In the genomic region with DNA sequence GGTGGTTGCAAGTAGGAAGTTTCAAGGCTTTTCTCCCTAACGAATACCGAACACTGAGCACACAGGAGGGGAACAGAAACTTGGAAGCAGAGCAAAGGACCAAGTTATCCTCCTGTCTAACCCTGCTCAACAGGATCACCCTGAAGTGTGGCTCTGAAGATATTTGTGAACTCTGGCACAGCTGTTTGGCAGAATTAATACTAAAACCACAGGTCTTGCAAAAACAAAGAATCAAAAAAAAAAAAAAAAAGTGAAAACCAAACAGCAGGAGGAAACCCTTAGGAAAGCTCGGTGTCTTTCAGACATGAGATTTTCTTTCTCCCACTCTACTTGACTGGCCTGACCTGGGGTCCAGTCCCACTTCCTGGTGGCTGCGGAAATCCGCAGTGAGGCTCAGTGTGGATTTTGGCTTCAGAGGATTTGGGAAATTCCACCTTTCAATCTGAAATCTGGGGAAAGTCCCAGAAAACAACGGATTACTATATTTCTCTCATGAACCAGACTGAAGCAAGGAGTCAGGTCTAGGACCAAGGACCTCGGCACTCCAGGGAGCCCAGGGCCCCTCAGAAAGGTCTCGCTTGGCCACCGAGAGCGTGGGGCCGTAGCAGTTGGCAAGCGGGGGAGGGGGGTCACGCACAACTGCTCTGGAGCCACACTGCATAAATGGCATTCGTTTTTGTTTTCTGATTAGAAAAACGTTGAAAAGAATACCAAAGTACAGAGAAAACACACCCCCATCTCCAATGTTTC, we compare ENCODE assay signal across 8 cellular contexts. TPM values are rescaled to one million over a fixed set of nuclear protein-coding genes. Genes with fewer than 3 reads are reported as not detected.
DNase-seq lines count a peak whose midpoint lies in the region; ATAC-seq lines count a peak whose summit lies in the region.

No MANE protein-coding gene starts in this region.

- ATAC-seq in sciatic nerve, result peak; percentile 63

- H3K9me3 ChIP-seq in adipocyte (ENCODE audit: control insufficient read depth, low read length), result no peaks in the 10 kb centered on the region

- H3K4me1 ChIP-seq in adipocyte (ENCODE audit: control insufficient read depth, insufficient read depth, low read length), result peaks cover 15% of the 10 kb centered on the region

- peak overlapping the region; percentile 82 for H3K9ac ChIP-seq in adipocyte (ENCODE audit: low read length)

- intact Hi-C loops in sciatic nerve (cut with DNase I), result no loop called here

- no peaks in the 10 kb centered on the region for H3K27me3 ChIP-seq in adipocyte (replicated peaks; ENCODE audit: control insufficient read depth, insufficient read depth, low read length)

- H3K4me3 ChIP-seq in adipocyte (ENCODE audit: low read length), result peak overlapping the region; percentile 87

- DNase-seq in G401 (ENCODE audit: low spot score), result peak; percentile 44
- DNase-seq in LHCN-M2 (ENCODE audit: low read depth), result peak; percentile 70
- peak; percentile 57 for DNase-seq in adipocyte (ENCODE audit: low read depth)
- peak; percentile 4 to 14 for DNase-seq in hippocampal formation (lab: John Stamatoyannopoulos, UW)
- no peak for DNase-seq in sciatic nerve (ENCODE audit: low spot score)
- DNase-seq in stimulated activated CD4-positive, alpha-beta T cell treated with anti-CD3 and anti-CD28 coated beads, Interleukin-4, amount 100 ng/mL, for 1 hour, result no peak
- DNase-seq in central memory CD4-positive, alpha-beta T cell, result no peak
- DNase-seq in NCI-H1105 (lab: John Stamatoyannopoulos, UW), result no peak

- H3K36me3 ChIP-seq in adipocyte (ENCODE audit: control insufficient read depth, insufficient read depth, low read length, severe bottlenecking), result no peaks in the 10 kb centered on the region

- in situ Hi-C loops in G401 (cut with HindIII; ENCODE audit: low sequenced_read_pairs), result no loop called here

RNA-seq across cellular contexts. Expression of a gene that starts 0.9 kb away (rescaled TPM):
- total RNA-seq in G401 (2014; rRNA removed; shearing (Covaris generic)), result 0.62 and 7.0 TPM in 2 replicates
- 7.8 and 9.9 TPM in 2 replicates for total RNA-seq in LHCN-M2 (2014; rRNA removed)
- polyA plus RNA-seq in LHCN-M2 (2012), result 3.7 TPM
- 6.0 TPM for total RNA-seq in sciatic nerve

RNA-seq across cellular contexts. Expression of a gene that starts 12.3 kb away (rescaled TPM):
- not detected in 2 replicates for total RNA-seq in G401 (2014; rRNA removed; shearing (Covaris generic))
- total RNA-seq in LHCN-M2 (2014; rRNA removed) (13.5 and 14.4 TPM in 2 replicates), sciatic nerve (42.6 TPM)
- polyA plus RNA-seq in LHCN-M2 (2012), result 3.8 TPM

RNA-seq across cellular contexts. Expression of a gene that starts 53.2 kb away (rescaled TPM):
- total RNA-seq in G401 (2014; rRNA removed; shearing (Covaris generic)), result 25.0 and 34.6 TPM in 2 replicates
- total RNA-seq in LHCN-M2 (2014; rRNA removed), result 21.6 and 26.5 TPM in 2 replicates
- 3.6 TPM for polyA plus RNA-seq in LHCN-M2 (2012)
- total RNA-seq in sciatic nerve, result 17.4 TPM

Comparison
In these comparisons a context has a peak if more than half of its experiments do, and no peak if none do; other contexts are left out.
1. DNase-seq: peak in G401 (single experiment), LHCN-M2 (single experiment), adipocyte (single experiment) and hippocampal formation (2 of 2); none in sciatic nerve (single experiment), stimulated activated CD4-positive, alpha-beta T cell treated with anti-CD3 and anti-CD28 coated beads, Interleukin-4, amount 100 ng/mL, for 1 hour (single experiment), central memory CD4-positive, alpha-beta T cell (single experiment) and NCI-H1105 (single experiment).
2. RNA of a gene that starts 12.3 kb away (total RNA-seq): 42.6 TPM in sciatic nerve (single experiment) and 13.5 to 14.4 TPM in LHCN-M2; not detected in G401; every median in the first group is over 10 times any median in the second.